18 cellular contexts compared by ENCODE assay signal in the genomic region with DNA sequence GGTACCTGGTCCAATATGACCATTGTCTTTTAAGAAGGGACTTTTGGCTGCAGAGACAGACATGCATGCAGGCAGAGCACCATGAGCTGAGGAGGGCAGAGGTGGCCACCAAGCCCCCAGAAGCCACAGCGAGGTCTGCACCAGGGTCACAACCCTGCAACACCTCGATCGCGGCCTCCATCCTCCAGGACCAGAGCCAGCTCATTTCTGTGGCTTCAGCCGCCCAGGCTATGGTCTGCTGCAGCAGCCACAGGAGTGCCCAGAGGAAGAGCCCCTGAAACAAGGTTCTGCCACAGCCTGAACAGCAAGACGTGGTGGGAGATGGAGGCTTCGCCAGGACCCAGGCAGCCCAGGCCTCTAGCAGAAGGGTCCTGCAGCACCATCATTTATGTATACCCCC. TPM values are rescaled to one million over a fixed set of nuclear protein-coding genes. Genes with fewer than 3 reads are reported as not detected.
DNase-seq lines count a peak whose midpoint lies in the region; ATAC-seq and TF ChIP-seq lines count a peak whose summit lies in the region.
"Had no signal": no experiment of that assay in that cellular context is flagged by ENCODE, and none has a peak within 500 bp of the region (broad histone marks: within the 10 kb centered on the region; RNA-seq: fewer than 3 reads in every experiment).

No MANE protein-coding gene starts in this region.

- ATAC-seq in esophagus mucosa = no peak
- ATAC-seq: HCT116 had no signal

- H3K4me1 Mint-ChIP-seq in endodermal cell = no peaks in the 10 kb centered on the region
- H3K4me1 Mint-ChIP-seq: B cell; CD4-positive, CD25-positive, alpha-beta regulatory T cell had no signal

- TF ChIP-seq CTCF in endodermal cell (conservative IDR thresholded peaks at IDR 0.05) = no peak

- no peak overlapping the region for H3K27ac ChIP-seq in endodermal cell (ENCODE audit: low read depth, low read length)

- H3K9me3 Mint-ChIP-seq in endodermal cell = no peaks in the 10 kb centered on the region

- H3K9me3 ChIP-seq in endodermal cell (ENCODE audit: control insufficient read depth, low read length) = no peaks in the 10 kb centered on the region
- H3K9me3 ChIP-seq: Caco-2 had no signal

- H3K36me3 Mint-ChIP-seq in endodermal cell (ENCODE audit: low read depth) = no peaks in the 10 kb centered on the region

- no peak overlapping the region for H3K4me3 Mint-ChIP-seq in endodermal cell
- H3K4me3 Mint-ChIP-seq: B cell; CD4-positive, CD25-positive, alpha-beta regulatory T cell had no signal

- H3K4me3 ChIP-seq in endodermal cell (ENCODE audit: low read length) = no peak overlapping the region

- DNase-seq in stimulated activated CD4-positive, alpha-beta T cell treated with anti-CD3 and anti-CD28 coated beads, Interleukin-1b, Interleukin-23, amount 100 ng/mL, for 48 hours = peak; percentile 0
- no peak for DNase-seq in stimulated activated CD4-positive, alpha-beta T cell treated with anti-CD3 and anti-CD28 coated beads, Interleukin-4, amount 100 ng/mL, for 4 hours
- DNase-seq in endodermal cell = peak; percentile 26
- peak; percentile 4 for DNase-seq in mucosa of gallbladder (ENCODE audit: low spot score)
- no peak for DNase-seq in NCI-H524 treated with DMSO at 0.1 percent for 48 hours (lab: John Stamatoyannopoulos, UW)
- no peak for DNase-seq in islet precursor cell
- DNase-seq: CD4-positive, CD25-positive, alpha-beta regulatory T cell; DMS153; EL; NCI-H1105 treated with DMSO at 0.1 percent for 48 hours; NCI-H1694 treated with DMSO at 0.1 percent for 48 hours; NCI-H69; RPMI8226; SIG-M5 had no signal

- no peak overlapping the region for H3K27ac Mint-ChIP-seq in endodermal cell
- H3K27ac Mint-ChIP-seq: B cell; CD4-positive, CD25-positive, alpha-beta regulatory T cell had no signal

- H3K27me3 Mint-ChIP-seq in endodermal cell (ENCODE audit: insufficient read depth) = no peaks in the 10 kb centered on the region
- H3K27me3 Mint-ChIP-seq: B cell; CD4-positive, CD25-positive, alpha-beta regulatory T cell had no signal

- no peaks in the 10 kb centered on the region for H3K4me1 ChIP-seq in endodermal cell (ENCODE audit: control insufficient read depth, insufficient read depth, low read length)
- H3K4me1 ChIP-seq: Caco-2 had no signal

- no peak overlapping the region for H3K9ac ChIP-seq in endodermal cell (ENCODE audit: extremely low read depth, low read length, poor library complexity, severe bottlenecking)

- no peaks in the 10 kb centered on the region for H3K27me3 ChIP-seq in endodermal cell (ENCODE audit: control insufficient read depth, insufficient read depth, low read length, poor library complexity, severe bottlenecking)

- 95 to 100% methylated on average over 4 to 7 of the region's 7 CpGs for WGBS in endodermal cell (ENCODE audit: insufficient coverage in 1 of 2, insufficient read length in 1 of 2), 2 experiments

- H3K36me3 ChIP-seq in endodermal cell (ENCODE audit: control insufficient read depth, insufficient read depth, low read length) = no peaks in the 10 kb centered on the region

RNA-seq across cellular contexts. Expression of a gene that starts 53.9 kb away (rescaled TPM):
- total RNA-seq in endodermal cell = 10 to 100 TPM in 1 of 2 donors, 1 to 10 TPM in 1; 7.4 to 13.3 TPM
- polyA plus RNA-seq in endodermal cell (2013, experiment 1 of 2) = 6.2 TPM
- polyA plus RNA-seq in endodermal cell (2013, experiment 2 of 2) = 4.8 TPM
- 25.6 TPM for total RNA-seq in mucosa of gallbladder
- 8.9 TPM for total RNA-seq in esophagus mucosa

RNA-seq across cellular contexts. Expression of a gene that starts 56.3 kb away (rescaled TPM):
- 1 to 10 TPM; 1.4 to 2.8 TPM for total RNA-seq in endodermal cell
- polyA plus RNA-seq in endodermal cell (2013, experiment 1 of 2) = 8.9 TPM
- polyA plus RNA-seq in endodermal cell (2013, experiment 2 of 2) = 6.1 TPM
- 4.0 TPM for total RNA-seq in mucosa of gallbladder
- total RNA-seq in esophagus mucosa = 3.7 TPM

Comparison
In these comparisons a context has a peak if more than half of its experiments do, and no peak if none do; other contexts are left out.
1. DNase-seq: peak in stimulated activated CD4-positive, alpha-beta T cell treated with anti-CD3 and anti-CD28 coated beads, Interleukin-1b, Interleukin-23, amount 100 ng/mL, for 48 hours (single experiment), endodermal cell (single experiment) and mucosa of gallbladder (single experiment); none in stimulated activated CD4-positive, alpha-beta T cell treated with anti-CD3 and anti-CD28 coated beads, Interleukin-4, amount 100 ng/mL, for 4 hours (0 of 2), NCI-H524 treated with DMSO at 0.1 percent for 48 hours (single experiment) and islet precursor cell (single experiment).